29 cellular contexts compared by ENCODE assay signal in the genomic region with DNA sequence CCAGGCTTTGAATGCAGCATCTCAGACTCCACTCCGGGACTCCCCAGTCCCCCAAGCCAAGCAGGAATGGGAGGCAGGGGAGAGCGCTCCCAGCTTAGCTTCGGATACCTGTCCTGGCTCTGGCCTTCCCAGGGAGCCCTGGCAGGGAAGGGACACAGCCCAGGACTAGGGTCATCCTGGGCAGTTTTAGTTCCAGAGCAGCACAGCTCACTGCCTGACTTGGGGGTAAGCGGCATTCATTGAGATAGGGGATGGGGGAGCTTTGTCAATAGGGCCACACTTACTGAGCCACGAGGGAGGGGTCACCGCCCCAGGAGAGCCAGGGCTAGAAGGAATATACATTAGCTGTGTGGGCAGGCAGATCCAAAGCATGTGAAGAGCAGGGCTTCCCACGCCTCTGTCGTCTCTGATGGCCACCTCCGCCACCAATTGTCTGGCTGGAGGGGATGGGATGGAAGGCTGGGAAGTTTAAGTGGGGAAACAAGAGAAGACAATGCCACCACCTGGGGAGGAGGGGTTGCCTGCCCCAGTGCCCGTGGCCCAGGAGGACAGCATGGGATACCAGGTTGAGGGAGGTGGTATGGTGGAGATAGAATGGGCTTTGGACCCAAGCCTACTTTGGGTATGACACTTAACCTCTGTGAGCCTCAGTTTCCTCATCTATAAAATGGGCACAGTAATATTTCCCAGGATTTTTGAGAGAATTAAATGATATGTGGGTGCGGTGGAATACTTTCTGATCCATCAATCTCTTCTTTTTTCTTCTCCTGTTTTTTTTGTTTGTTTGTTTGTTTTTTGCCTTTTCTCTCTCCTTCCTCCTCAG. TPM values are rescaled to one million over a fixed set of nuclear protein-coding genes. Genes with fewer than 3 reads are reported as not detected.
DNase-seq lines count a peak whose midpoint lies in the region; ATAC-seq, FAIRE-seq and TF ChIP-seq lines count a peak whose summit lies in the region.
"Had no signal": no experiment of that assay in that cellular context is flagged by ENCODE, and none has a peak within 500 bp of the region (broad histone marks: within the 10 kb centered on the region; RNA-seq: fewer than 3 reads in every experiment).

No MANE protein-coding gene starts in this region.

- H3K4me3 Mint-ChIP-seq in stimulated activated naive CD8-positive, alpha-beta T cell treated with anti-CD3 and anti-CD28 coated beads, Interleukin-15, amount 100 ng/mL, for 72 hours = no peak overlapping the region
- H3K4me3 Mint-ChIP-seq in stimulated activated naive B cell treated with anti-CD40 and anti-IgM and Interleukin-4, amounts not matched to agents 10 μg/mL and 1 μg/mL and 100 μg/mL, for 72 hours = no peak overlapping the region
- H3K4me3 Mint-ChIP-seq: activated CD4-positive, alpha-beta T cell treated with anti-CD3 and anti-CD28 coated beads for 36 hours; activated naive CD4-positive, alpha-beta T cell treated with anti-CD3 and anti-CD28 coated beads, Interleukin-2, amount 50 U/mL, for 24 hours; activated T-helper 1 cell treated with anti-CD3 and anti-CD28 coated beads, Interleukin-12 subunit alpha, Interleukin-12 subunit beta, Interleukin-2, Interleukin-4 antibody, amounts not matched to agents 30 ng/mL and 10 ng/mL and 1 ng/mL, durations not matched to agents 14 hours and 24 hours and 36 hours; CD14-positive monocyte had no signal

- no peak overlapping the region for H3K27ac Mint-ChIP-seq in stimulated activated naive CD8-positive, alpha-beta T cell treated with anti-CD3 and anti-CD28 coated beads, Interleukin-15, amount 100 ng/mL, for 72 hours
- H3K27ac Mint-ChIP-seq in stimulated activated naive B cell treated with anti-CD40 and anti-IgM and Interleukin-4, amounts not matched to agents 10 μg/mL and 1 μg/mL and 100 μg/mL, for 72 hours = no peak overlapping the region
- H3K27ac Mint-ChIP-seq: activated CD4-positive, alpha-beta T cell treated with anti-CD3 and anti-CD28 coated beads for 36 hours; activated naive CD4-positive, alpha-beta T cell treated with anti-CD3 and anti-CD28 coated beads, Interleukin-2, amount 50 U/mL, for 24 hours; activated T-helper 1 cell treated with anti-CD3 and anti-CD28 coated beads, Interleukin-12 subunit alpha, Interleukin-12 subunit beta, Interleukin-2, Interleukin-4 antibody, amounts not matched to agents 30 ng/mL and 10 ng/mL and 1 ng/mL, durations not matched to agents 14 hours and 24 hours and 36 hours; CD14-positive monocyte had no signal

- no peaks in the 10 kb centered on the region for H3K27me3 ChIP-seq in pancreas

- intact Hi-C loops in pancreas (cut with DNase I) = no loop called here

- no peak overlapping the region for H3K4me3 ChIP-seq in pancreas

- H3K27me3 Mint-ChIP-seq in stimulated activated naive CD8-positive, alpha-beta T cell treated with anti-CD3 and anti-CD28 coated beads, Interleukin-15, amount 100 ng/mL, for 72 hours = peaks cover 20% of the 10 kb centered on the region
- H3K27me3 Mint-ChIP-seq in stimulated activated naive B cell treated with anti-CD40 and anti-IgM and Interleukin-4, amounts not matched to agents 10 μg/mL and 1 μg/mL and 100 μg/mL, for 72 hours = peaks cover 23% of the 10 kb centered on the region in 2 donors
- H3K27me3 Mint-ChIP-seq: activated naive CD4-positive, alpha-beta T cell treated with anti-CD3 and anti-CD28 coated beads, Interleukin-2, amount 50 U/mL, for 24 hours had no signal

- DNase-seq in stimulated activated naive CD8-positive, alpha-beta T cell treated with anti-CD3 and anti-CD28 coated beads, Interleukin-15, amount 100 ng/mL, for 72 hours = no peak
- DNase-seq in stimulated activated naive CD8-positive, alpha-beta T cell treated with anti-CD3 and anti-CD28 coated beads, Interleukin-15, Interleukin-2, amounts not matched to agents 100 U/mL and 50 U/mL, for 24 hours = no peak
- DNase-seq in islet precursor cell (peak; percentile 37), pancreas (no peak), COR-L47 (lab: John Stamatoyannopoulos, UW) (no peak), NCI-H1105 treated with DMSO at 0.1 percent for 48 hours (lab: John Stamatoyannopoulos, UW) (no peak), NCI-H1417 (lab: John Stamatoyannopoulos, UW) (no peak)
- no peak for DNase-seq in stimulated activated naive B cell treated with anti-CD40 and anti-IgM and Interleukin-4, amounts not matched to agents 10 μg/mL and 1 μg/mL and 100 μg/mL, for 72 hours
- DNase-seq: activated CD4-positive, alpha-beta T cell treated with anti-CD3 and anti-CD28 coated beads for 36 hours; cerebellar nuclear complex; DMS153; effector CD8-positive, alpha-beta T cell; GDM1; NCI-H1417 treated with DMSO at 0.1 percent for 48 hours; NCI-H2171 treated with DMSO at 0.1 percent for 48 hours; NCI-H526 treated with DMSO at 0.1 percent for 48 hours; stimulated activated CD4-positive, alpha-beta T cell treated with anti-CD3 and anti-CD28 coated beads, Interleukin-4, amount 100 ng/mL, for 24 hours had no signal

- no peaks in the 10 kb centered on the region for H3K9me3 ChIP-seq in pancreas

- H3K36me3 Mint-ChIP-seq in stimulated activated naive B cell treated with anti-CD40 and anti-IgM and Interleukin-4, amounts not matched to agents 10 μg/mL and 1 μg/mL and 100 μg/mL, for 72 hours = no peaks in the 10 kb centered on the region
- H3K36me3 Mint-ChIP-seq: activated naive CD4-positive, alpha-beta T cell treated with anti-CD3 and anti-CD28 coated beads, Interleukin-2, amount 50 U/mL, for 24 hours; CD14-positive monocyte had no signal

- no peaks in the 10 kb centered on the region for H3K36me3 ChIP-seq in pancreas

- no peaks in the 10 kb centered on the region for H3K4me1 Mint-ChIP-seq in stimulated activated naive CD8-positive, alpha-beta T cell treated with anti-CD3 and anti-CD28 coated beads, Interleukin-15, amount 100 ng/mL, for 72 hours
- peaks cover 0 to 8% of the 10 kb centered on the region in 2 donors for H3K4me1 Mint-ChIP-seq in stimulated activated naive B cell treated with anti-CD40 and anti-IgM and Interleukin-4, amounts not matched to agents 10 μg/mL and 1 μg/mL and 100 μg/mL, for 72 hours
- H3K4me1 Mint-ChIP-seq: activated CD4-positive, alpha-beta T cell treated with anti-CD3 and anti-CD28 coated beads for 36 hours; activated naive CD4-positive, alpha-beta T cell treated with anti-CD3 and anti-CD28 coated beads, Interleukin-2, amount 50 U/mL, for 24 hours had no signal

- no peaks in the 10 kb centered on the region for H3K9me3 Mint-ChIP-seq in stimulated activated naive CD8-positive, alpha-beta T cell treated with anti-CD3 and anti-CD28 coated beads, Interleukin-15, amount 100 ng/mL, for 72 hours
- H3K9me3 Mint-ChIP-seq in stimulated activated naive B cell treated with anti-CD40 and anti-IgM and Interleukin-4, amounts not matched to agents 10 μg/mL and 1 μg/mL and 100 μg/mL, for 72 hours = no peaks in the 10 kb centered on the region
- H3K9me3 Mint-ChIP-seq: activated naive CD4-positive, alpha-beta T cell treated with anti-CD3 and anti-CD28 coated beads, Interleukin-2, amount 50 U/mL, for 24 hours; activated T-helper 1 cell treated with anti-CD3 and anti-CD28 coated beads, Interleukin-12 subunit alpha, Interleukin-12 subunit beta, Interleukin-2, Interleukin-4 antibody, amounts not matched to agents 30 ng/mL and 10 ng/mL and 1 ng/mL, durations not matched to agents 14 hours and 24 hours and 36 hours had no signal

- peak; percentile 11 for ATAC-seq in stimulated activated naive CD8-positive, alpha-beta T cell treated with anti-CD3 and anti-CD28 coated beads, Interleukin-15, amount 100 ng/mL, for 72 hours
- no peak for ATAC-seq in stimulated activated naive CD8-positive, alpha-beta T cell treated with anti-CD3 and anti-CD28 coated beads, Interleukin-15, Interleukin-2, amounts not matched to agents 100 U/mL and 50 U/mL, for 24 hours
- ATAC-seq in pancreas = no peak
- no peak for ATAC-seq in stimulated activated naive B cell treated with anti-CD40 and anti-IgM and Interleukin-4, amounts not matched to agents 10 μg/mL and 1 μg/mL and 100 μg/mL, for 72 hours (replicated peaks)
- ATAC-seq: activated CD4-positive, alpha-beta T cell treated with anti-CD3 and anti-CD28 coated beads for 36 hours had no signal

- FAIRE-seq in pancreas (lab: Jason Lieb, UNC) = no peak
- FAIRE-seq: astrocyte, frontal cortex had no signal

- peak overlapping the region in 3 of 4 donors; percentile 42 to 95 (median 93) for H3K27ac ChIP-seq in pancreas
- H3K27ac ChIP-seq: HL-60 had no signal

- TF ChIP-seq CTCF in pancreas (IDR thresholded peaks at IDR 0.05) = no peak

- WGBS in pancreas, 2 donors = 86 to 91% methylated on average over 11 of the region's 11 CpGs

- peaks cover 49 to 63% (median 58%) of the 10 kb centered on the region in 3 donors for H3K4me1 ChIP-seq in pancreas

RNA-seq across cellular contexts. Expression of a gene that starts 40.2 kb away (rescaled TPM):
- total RNA-seq in pancreas = 10 to 100 TPM; 31.9 to 93.8 (median 69.0) TPM
- polyA plus RNA-seq in pancreas = 1,000 to 10,000 TPM; 1,078 to 1,263 TPM
- total RNA-seq: activated CD4-positive, alpha-beta T cell treated with anti-CD3 and anti-CD28 coated beads for 36 hours; activated T-helper 1 cell treated with anti-CD3 and anti-CD28 coated beads, Interleukin-12 subunit alpha, Interleukin-12 subunit beta, Interleukin-2, Interleukin-4 antibody, amounts not matched to agents 30 ng/mL and 10 ng/mL and 1 ng/mL, durations not matched to agents 14 hours and 24 hours and 36 hours; astrocyte; H4; mononuclear cell; SK-MEL-5; T-helper 1 cell treated with Interleukin-12 subunit alpha and Interleukin-12 subunit beta and Interleukin-4 antibody, amounts not matched to agents 30 ng/mL and 1 ng/mL, for 36 hours had no signal
- polyA plus RNA-seq: AG04450, CD14-positive monocyte had no signal

RNA-seq across cellular contexts. Expression of a gene that starts 52.5 kb away (rescaled TPM):
- 10 to 100 TPM in 4 of 6 donors, 1 to 10 TPM in 2; 5.2 to 11.2 (median 10.2) TPM for total RNA-seq in pancreas
- 10 to 100 TPM; 10.3 to 25.3 TPM for polyA plus RNA-seq in pancreas
- total RNA-seq: activated CD4-positive, alpha-beta T cell treated with anti-CD3 and anti-CD28 coated beads for 36 hours; activated T-helper 1 cell treated with anti-CD3 and anti-CD28 coated beads, Interleukin-12 subunit alpha, Interleukin-12 subunit beta, Interleukin-2, Interleukin-4 antibody, amounts not matched to agents 30 ng/mL and 10 ng/mL and 1 ng/mL, durations not matched to agents 14 hours and 24 hours and 36 hours; frontal cortex; mononuclear cell; SK-MEL-5; T-helper 1 cell treated with Interleukin-12 subunit alpha and Interleukin-12 subunit beta and Interleukin-4 antibody, amounts not matched to agents 30 ng/mL and 1 ng/mL, for 36 hours had no signal
- polyA plus RNA-seq: CD14-positive monocyte, neural cell had no signal
